In genomic region chr16:62157544-62157943, GRCh38 we compare ENCODE assay signal across 6 cellular contexts.
"Had no signal": no experiment of that assay in that cellular context is flagged by ENCODE, and none has a peak within 500 bp of the region (broad histone marks: within the 10 kb centered on the region; RNA-seq: fewer than 3 reads in every experiment).

No MANE protein-coding gene starts in this region.

- H3K9me3 Mint-ChIP-seq: IgD-negative memory B cell had no signal

- DNase-seq: IMR-90, KBM-7, KG1 had no signal

- H3K4me3 Mint-ChIP-seq: IgD-negative memory B cell had no signal

- H3K27ac ChIP-seq: HL-60 had no signal

- H3K27ac Mint-ChIP-seq: IgD-negative memory B cell had no signal

- H3K4me1 Mint-ChIP-seq: IgD-negative memory B cell had no signal

- H3K27me3 Mint-ChIP-seq: IgD-negative memory B cell had no signal

- H3K4me3 ChIP-seq: K562 had no signal

- H3K36me3 Mint-ChIP-seq: IgD-negative memory B cell had no signal
